Comparison of ENCODE assay signal across 9 cellular contexts in the genomic region with DNA sequence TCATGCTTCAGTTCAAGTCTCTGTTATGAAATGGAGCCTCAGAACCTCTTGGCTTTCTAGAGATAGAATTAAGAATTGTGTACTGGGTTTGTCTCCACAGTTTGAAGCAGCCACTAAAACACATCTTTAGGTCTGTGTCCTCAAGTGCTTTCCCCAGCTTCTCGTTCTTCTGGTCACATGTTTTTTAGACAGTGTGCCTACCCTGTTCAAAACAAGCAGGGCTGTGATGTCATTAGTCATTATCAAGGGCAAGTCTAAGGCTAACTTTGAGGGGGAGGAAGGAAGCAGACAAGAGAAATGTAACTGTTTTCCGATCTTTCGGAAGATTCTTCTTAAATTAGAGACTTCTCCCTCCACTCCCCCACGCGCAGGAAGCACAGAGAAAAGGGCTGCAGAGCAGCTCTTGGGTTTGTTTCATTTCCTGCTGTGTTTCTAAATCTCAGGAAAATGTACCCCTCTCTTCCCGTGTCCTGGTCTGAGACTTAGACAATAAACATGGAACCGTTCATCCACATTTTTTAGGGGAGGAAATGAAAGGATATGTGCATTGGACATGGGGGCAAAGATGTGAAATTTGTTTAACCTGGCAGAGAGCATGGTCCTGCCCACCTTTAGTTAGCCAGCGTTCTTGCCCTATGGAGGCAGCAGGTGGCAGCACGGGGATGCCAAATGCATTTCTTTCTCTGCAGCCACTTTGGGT. TPM values are rescaled to one million over a fixed set of nuclear protein-coding genes. Genes with fewer than 3 reads are reported as not detected.
DNase-seq lines count a peak whose midpoint lies in the region; ATAC-seq and TF ChIP-seq lines count a peak whose summit lies in the region.
"Had no signal": no experiment of that assay in that cellular context is flagged by ENCODE, and none has a peak within 500 bp of the region (broad histone marks: within the 10 kb centered on the region; RNA-seq: fewer than 3 reads in every experiment).

No MANE protein-coding gene starts in this region.

- WGBS in thyroid gland, 2 donors: 25 to 40% methylated on average over 9 of the region's 9 CpGs

- no peak for TF ChIP-seq POLR2A in thyroid gland (IDR thresholded peaks at IDR 0.05)

- peaks cover 34% of the 10 kb centered on the region for H3K4me1 Mint-ChIP-seq in activated CD4-positive, alpha-beta T cell treated with anti-CD3 and anti-CD28 coated beads for 36 hours

- no peaks in the 10 kb centered on the region for H3K9me3 Mint-ChIP-seq in activated CD4-positive, alpha-beta T cell treated with anti-CD3 and anti-CD28 coated beads for 36 hours (ENCODE audit: low read depth)

- CTCF ChIA-PET in activated CD4-positive, alpha-beta T cell treated with anti-CD3 and anti-CD28 coated beads for 36 hours (lab: Charles Lee): interaction anchor here (0.6 to 3.1 kb wide), 14 partner anchors 12 to 590 kb away, joined by 3 to 31 read pairs (median 4); a partner anchor contains a TSS

- H3K4me1 ChIP-seq in thyroid gland: peaks cover 22 to 41% of the 10 kb centered on the region in 2 donors

- H3K27me3 ChIP-seq in thyroid gland: no peaks in the 10 kb centered on the region

- H3K27ac ChIP-seq in thyroid gland: peak overlapping the region; percentile 14 to 46 (median 31)
- H3K27ac ChIP-seq: neutrophil had no signal

- POLR2A ChIA-PET in activated CD4-positive, alpha-beta T cell treated with anti-CD3 and anti-CD28 coated beads for 36 hours (lab: Charles Lee): no interaction called here

- peak overlapping the region; percentile 47 for H3K4me3 Mint-ChIP-seq in activated CD4-positive, alpha-beta T cell treated with anti-CD3 and anti-CD28 coated beads for 36 hours

- peaks cover 28% of the 10 kb centered on the region for H3K36me3 Mint-ChIP-seq in activated CD4-positive, alpha-beta T cell treated with anti-CD3 and anti-CD28 coated beads for 36 hours (ENCODE audit: low read depth)

- H3K9me3 ChIP-seq in thyroid gland: no peaks in the 10 kb centered on the region
- H3K9me3 ChIP-seq: neutrophil had no signal

- H3K27me3 Mint-ChIP-seq in activated CD4-positive, alpha-beta T cell treated with anti-CD3 and anti-CD28 coated beads for 36 hours: peaks cover 3% of the 10 kb centered on the region

- peak; percentile 65 for DNase-seq in activated CD4-positive, alpha-beta T cell treated with anti-CD3 and anti-CD28 coated beads for 36 hours
- DNase-seq in activated CD4-positive, alpha-beta T cell treated with anti-CD3 and anti-CD28 coated beads for 1 hour: no peak
- DNase-seq in NCI-H146 treated with DMSO at 0.1 percent for 48 hours (lab: John Stamatoyannopoulos, UW; ENCODE audit: unreplicated experiment): peak; percentile 1
- DNase-seq in activated CD4-positive, alpha-beta T cell treated with anti-CD3 and anti-CD28 coated beads, Interleukin-2, amount 50 U/mL, for 1 hour: peak; percentile 43
- DNase-seq in dermis microvascular lymphatic vessel endothelial cell (ENCODE audit: low read depth in 2 of 2): peak; percentile 30 to 62
- DNase-seq in myocyte (ENCODE audit: low read depth): peak; percentile 53
- peak; percentile 45 to 50 for DNase-seq in thyroid gland

- intact Hi-C loops in activated CD4-positive, alpha-beta T cell treated with anti-CD3 and anti-CD28 coated beads for 36 hours (cut with DNase I, micrococcal nuclease): loop anchor here (1.0 to 5.0 kb wide), 6 partner anchors 45 to 593 kb away; a partner anchor contains a TSS
- intact Hi-C loops in thyroid gland (cut with DNase I): no loop called here

- H3K36me3 ChIP-seq in thyroid gland: peaks cover 0 to 6% of the 10 kb centered on the region in 2 donors

- ATAC-seq in activated CD4-positive, alpha-beta T cell treated with anti-CD3 and anti-CD28 coated beads for 36 hours: peak; percentile 45
- ATAC-seq in esophagus mucosa: no peak

- TF ChIP-seq CTCF in thyroid gland (IDR thresholded peaks at IDR 0.05): peak; percentile 26 to 73 (median 56)

- H3K27ac Mint-ChIP-seq in activated CD4-positive, alpha-beta T cell treated with anti-CD3 and anti-CD28 coated beads for 36 hours: peak overlapping the region; percentile 45

- no peak overlapping the region for H3K4me3 ChIP-seq in thyroid gland (replicated peaks in 1 of 3)

RNA-seq across cellular contexts. Expression of a gene that starts 3.1 kb away (rescaled TPM):
- total RNA-seq in activated CD4-positive, alpha-beta T cell treated with anti-CD3 and anti-CD28 coated beads for 36 hours: 10 to 100 TPM; 29.8 to 32.2 TPM
- total RNA-seq in dermis microvascular lymphatic vessel endothelial cell (19.0 and 31.3 TPM in 2 replicates), myocyte (95.3 and 95.5 TPM in 2 replicates), thyroid gland (10 to 100 TPM; 25.2 to 33.9 (median 27.8) TPM), esophagus mucosa (23.2 TPM)
- polyA plus RNA-seq in myocyte (2012): 104 TPM

RNA-seq across cellular contexts. Expression of a gene that starts 18.6 kb away (rescaled TPM):
- not detected for total RNA-seq in activated CD4-positive, alpha-beta T cell treated with anti-CD3 and anti-CD28 coated beads for 36 hours
- total RNA-seq in dermis microvascular lymphatic vessel endothelial cell: not detected in 2 replicates
- total RNA-seq in myocyte: not detected in 2 replicates
- 0.13 TPM for polyA plus RNA-seq in myocyte (2012)
- not detected for total RNA-seq in thyroid gland
- total RNA-seq in esophagus mucosa: not detected

RNA-seq across cellular contexts. Expression of a gene that starts 28.7 kb away (rescaled TPM):
- not detected for total RNA-seq in activated CD4-positive, alpha-beta T cell treated with anti-CD3 and anti-CD28 coated beads for 36 hours
- not detected in 2 replicates for total RNA-seq in dermis microvascular lymphatic vessel endothelial cell
- total RNA-seq in myocyte: not detected in 2 replicates
- polyA plus RNA-seq in myocyte (2012): not detected
- not detected for total RNA-seq in thyroid gland
- not detected for total RNA-seq in esophagus mucosa

RNA-seq across cellular contexts. Expression of a gene that starts 50.1 kb away (rescaled TPM):
- 10 to 100 TPM in 1 of 2 experiments, 1 to 10 TPM in 1; 9.9 to 13.1 TPM for total RNA-seq in activated CD4-positive, alpha-beta T cell treated with anti-CD3 and anti-CD28 coated beads for 36 hours
- total RNA-seq in dermis microvascular lymphatic vessel endothelial cell (26.3 and 30.6 TPM in 2 replicates), myocyte (62.2 and 71.9 TPM in 2 replicates), thyroid gland (100 to 1,000 TPM in 2 of 4 donors, 10 to 100 TPM in 2; 73.3 to 158 (median 114) TPM), esophagus mucosa (41.8 TPM)
- polyA plus RNA-seq in myocyte (2012): 74.5 TPM
